Comparison of ENCODE assay signal across 23 cellular contexts in genomic region chr10:130935897-130936550, GRCh38.
"Had no signal": no experiment of that assay in that cellular context is flagged by ENCODE, and none has a peak within 500 bp of the region (broad histone marks: within the 10 kb centered on the region; RNA-seq: fewer than 3 reads in every experiment).

No MANE protein-coding gene starts in this region.

- H3K4me3 ChIP-seq: breast epithelium, esophagus muscularis mucosa, ovary, psoas muscle, SK-N-MC, suprapubic skin, upper lobe of left lung had no signal

- H3K27ac Mint-ChIP-seq: activated CD4-positive, alpha-beta T cell treated with anti-CD3 and anti-CD28 coated beads, Interleukin-2, amount 10 ng/mL, durations not matched to agents 24 days and 14 days; stimulated activated naive CD8-positive, alpha-beta T cell treated with anti-CD3 and anti-CD28 coated beads, Interleukin-15, amount 100 ng/mL, for 72 hours; T-cell had no signal

- FAIRE-seq: astrocyte, endothelial cell of umbilical vein, islet of Langerhans, small intestine had no signal

- H3K36me3 Mint-ChIP-seq: T-cell had no signal

- ATAC-seq: activated T-cell treated with anti-CD3 and anti-CD28 coated beads, Interleukin-2, amount 50 U/mL, for 4 hours; psoas muscle; stimulated activated naive CD8-positive, alpha-beta T cell treated with anti-CD3 and anti-CD28 coated beads, Interleukin-15, amount 100 ng/mL, for 72 hours; T-cell had no signal

- H3K36me3 ChIP-seq: breast epithelium, esophagus muscularis mucosa, ovary, suprapubic skin, upper lobe of left lung had no signal

- H3K4me1 ChIP-seq: breast epithelium, esophagus muscularis mucosa, psoas muscle, suprapubic skin, upper lobe of left lung had no signal

- H3K27ac ChIP-seq: breast epithelium, esophagus muscularis mucosa, ovary, psoas muscle, SK-N-MC, suprapubic skin, upper lobe of left lung had no signal

- H3K27me3 ChIP-seq: upper lobe of left lung had no signal

- H3K4me1 Mint-ChIP-seq: activated CD4-positive, alpha-beta T cell treated with anti-CD3 and anti-CD28 coated beads, Interleukin-2, amount 10 ng/mL, durations not matched to agents 24 days and 14 days; stimulated activated naive CD8-positive, alpha-beta T cell treated with anti-CD3 and anti-CD28 coated beads, Interleukin-15, amount 100 ng/mL, for 72 hours; T-cell had no signal

- H3K9me3 ChIP-seq: breast epithelium, esophagus muscularis mucosa, ovary, psoas muscle, suprapubic skin, upper lobe of left lung had no signal

- H3K27me3 Mint-ChIP-seq: activated CD4-positive, alpha-beta T cell treated with anti-CD3 and anti-CD28 coated beads, Interleukin-2, amount 10 ng/mL, durations not matched to agents 24 days and 14 days had no signal

- H3K9me3 Mint-ChIP-seq: activated CD4-positive, alpha-beta T cell treated with anti-CD3 and anti-CD28 coated beads, Interleukin-2, amount 10 ng/mL, durations not matched to agents 24 days and 14 days; activated T-cell treated with anti-CD3 and anti-CD28 coated beads, Interleukin-2, amount 50 U/mL, for 4 hours; stimulated activated naive CD8-positive, alpha-beta T cell treated with anti-CD3 and anti-CD28 coated beads, Interleukin-15, amount 100 ng/mL, for 72 hours had no signal

- H3K4me3 Mint-ChIP-seq: activated CD4-positive, alpha-beta T cell treated with anti-CD3 and anti-CD28 coated beads, Interleukin-2, amount 10 ng/mL, durations not matched to agents 24 days and 14 days; activated T-cell treated with anti-CD3 and anti-CD28 coated beads, Interleukin-2, amount 50 U/mL, for 4 hours; stimulated activated naive CD8-positive, alpha-beta T cell treated with anti-CD3 and anti-CD28 coated beads, Interleukin-15, amount 100 ng/mL, for 72 hours; T-cell had no signal

- DNase-seq: activated CD4-positive, alpha-beta T cell treated with anti-CD3 and anti-CD28 coated beads, Interleukin-2, amount 10 ng/mL, durations not matched to agents 24 days and 14 days; activated CD4-positive, CD25-positive, alpha-beta regulatory T cell; activated CD8-positive, alpha-beta memory T cell treated with anti-CD3 and anti-CD28 coated beads, Interleukin-2, amount 50 U/mL, for 4 hours; activated effector memory CD4-positive, alpha-beta T cell treated with Interleukin-2 at 50 U/mL for 16 hours; activated naive CD4-positive, alpha-beta T cell treated with anti-CD3 and anti-CD28 coated beads, Interleukin-2, amount 50 U/mL, for 16 hours; activated T-cell treated with anti-CD3 and anti-CD28 coated beads, Interleukin-2, amount 50 U/mL, for 4 hours; effector CD8-positive, alpha-beta T cell; ovary; psoas muscle; right cardiac atrium; stimulated activated CD4-positive, alpha-beta T cell treated with anti-CD3 and anti-CD28 coated beads, Interleukin-15, amount 100 ng/mL, for 24 hours; stimulated activated CD4-positive, alpha-beta T cell treated with anti-CD3 and anti-CD28 coated beads, Interleukin-4, amount 100 ng/mL, for 1 hour; stimulated activated naive CD8-positive, alpha-beta T cell treated with anti-CD3 and anti-CD28 coated beads, Interleukin-15, amount 100 ng/mL, for 72 hours; T-cell had no signal
